Comparison of ENCODE assay signal across 6 cellular contexts in the genomic region with DNA sequence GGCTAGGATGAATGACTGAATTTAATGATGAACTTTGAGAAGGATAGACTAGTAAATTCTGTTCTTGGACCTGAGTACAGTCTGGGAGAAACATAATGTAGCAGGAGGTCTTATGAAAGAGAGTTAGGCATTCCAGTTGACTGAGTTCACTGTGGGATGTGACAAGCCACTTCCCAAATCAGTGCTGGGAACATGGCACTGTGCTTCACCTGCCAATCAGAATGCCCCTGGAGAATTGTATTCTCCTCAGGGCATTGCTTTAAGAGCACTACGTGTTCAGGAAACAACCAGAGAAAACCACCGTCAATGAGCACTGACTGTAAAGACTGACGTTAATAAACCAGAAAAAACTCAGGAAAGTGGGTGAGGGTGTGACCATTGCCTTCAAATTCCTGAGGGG. TPM values are rescaled to one million over a fixed set of nuclear protein-coding genes. Genes with fewer than 3 reads are reported as not detected.
DNase-seq lines count a peak whose midpoint lies in the region; ATAC-seq, FAIRE-seq and TF ChIP-seq lines count a peak whose summit lies in the region.

No MANE protein-coding gene starts in this region.

- intact Hi-C loops in testis (cut with DNase I; ENCODE audit: low total_unique reads) = no loop called here

- TF ChIP-seq CTCF in AG10803 (conservative IDR thresholded peaks at IDR 0.05; ENCODE audit: low read length) (no peak), testis (IDR thresholded peaks at IDR 0.05) (no peak)

- H3K36me3 ChIP-seq in testis (ENCODE audit: low read depth, missing control alignments) = no peaks in the 10 kb centered on the region

- DNase-seq in AG10803 (ENCODE audit: low read depth) = peak; percentile 76
- DNase-seq in RPMI7951 (ENCODE audit: low read depth) = peak; percentile 91
- DNase-seq in hepatic stellate cell (ENCODE audit: low spot score) = peak; percentile 81
- no peak for DNase-seq in GM19239 (ENCODE audit: insufficient read length, low spot score)
- no peak for DNase-seq in testis

- WGBS in testis, 2 donors = 38 to 54% methylated on average over 3 of the region's 3 CpGs

- peaks cover 13% of the 10 kb centered on the region for H3K4me1 ChIP-seq in testis

- peak overlapping the region in 1 of 2 donors; percentile 97 for H3K27ac ChIP-seq in testis

- no peak for FAIRE-seq in GM19239 (lab: Jason Lieb, UNC)

- no peaks in the 10 kb centered on the region for H3K27me3 ChIP-seq in testis

- no peaks in the 10 kb centered on the region for H3K9me3 ChIP-seq in testis

- no peak for TF ChIP-seq POLR2A in testis (IDR thresholded peaks at IDR 0.05)

- no peak for ATAC-seq in HG02759 (IDR thresholded peaks at IDR 0.05; ENCODE audit: unreplicated experiment)

- H3K4me3 ChIP-seq in AG10803 (ENCODE audit: low read length) (peak overlapping the region; percentile 91), testis (peak overlapping the region in 1 of 2 donors; percentile 93)

RNA-seq across cellular contexts. Expression of gene CCDC107, which starts 1.2 kb away (rescaled TPM):
- total RNA-seq in RPMI7951 (2014; rRNA removed; shearing (Covaris generic)) = 18.1 and 32.5 TPM in 2 replicates
- total RNA-seq in testis = 10 to 100 TPM; 13.4 to 19.0 TPM
- polyA plus RNA-seq in testis (ENCODE audit: insufficient read depth, low read depth, low replicate concordance) = 17.2 TPM

RNA-seq across cellular contexts. Expression of gene RMRP, which starts 1.5 kb away (rescaled TPM):
- total RNA-seq in RPMI7951 (2014; rRNA removed; shearing (Covaris generic)) = 19,023 and 39,221 TPM in 2 replicates
- total RNA-seq in testis = over 10,000 TPM in 1 of 2 donors, 1,000 to 10,000 TPM in 1; 4,421 to 15,053 TPM
- polyA plus RNA-seq in testis (ENCODE audit: insufficient read depth, low read depth, low replicate concordance) = not detected

RNA-seq across cellular contexts. Expression of gene ARHGEF39, which starts 5.7 kb away (rescaled TPM):
- total RNA-seq in RPMI7951 (2014; rRNA removed; shearing (Covaris generic)) = 7.6 and 14.2 TPM in 2 replicates
- 1 to 10 TPM; 2.2 to 6.5 TPM for total RNA-seq in testis
- 7.0 TPM for polyA plus RNA-seq in testis (ENCODE audit: insufficient read depth, low read depth, low replicate concordance)

RNA-seq across cellular contexts. Expression of gene SIT1, which starts 8.6 kb away (rescaled TPM):
- total RNA-seq in RPMI7951 (2014; rRNA removed; shearing (Covaris generic)) = not detected in 2 replicates
- under 1 TPM in 1 of 2 donors, not detected in 1; 0.43 TPM for total RNA-seq in testis
- polyA plus RNA-seq in testis (ENCODE audit: insufficient read depth, low read depth, low replicate concordance) = 1.6 TPM

RNA-seq across cellular contexts. Expression of gene CA9, which starts 14.4 kb away (rescaled TPM):
- 73.8 and 82.4 TPM in 2 replicates for total RNA-seq in RPMI7951 (2014; rRNA removed; shearing (Covaris generic))
- total RNA-seq in testis = 10 to 100 TPM; 11.0 to 36.8 TPM
- 50.5 TPM for polyA plus RNA-seq in testis (ENCODE audit: insufficient read depth, low read depth, low replicate concordance)

Comparison
In these comparisons a context has a peak if more than half of its experiments do, and no peak if none do; other contexts are left out.
1. DNase-seq: peak in AG10803 (single experiment), RPMI7951 (single experiment) and hepatic stellate cell (single experiment); none in GM19239 (single experiment) and testis (single experiment).